35 cellular contexts compared by ENCODE assay signal in genomic region chr5:3284506-3284905, GRCh38.
DNase-seq lines count a peak whose midpoint lies in the region; ATAC-seq, FAIRE-seq and TF ChIP-seq lines count a peak whose summit lies in the region.
"Had no signal": no experiment of that assay in that cellular context is flagged by ENCODE, and none has a peak within 500 bp of the region (broad histone marks: within the 10 kb centered on the region; RNA-seq: fewer than 3 reads in every experiment).

No MANE protein-coding gene starts in this region.

- H3K4me3 ChIP-seq in H1 (ENCODE audit: extremely low read depth in 1 of 4, insufficient read depth in 2 of 4, low read depth in 3 of 4, low read length in 4 of 4) (no peak overlapping the region), H7 (ENCODE audit: insufficient read depth, low read depth, low read length) (no peak overlapping the region)
- H3K4me3 ChIP-seq: A549; BLaER1; BLaER1 treated with 17β-estradiol and CSF1 and Interleukin-3, amounts not matched to agents 10 nM and 100 nM had no signal

- no peak overlapping the region for H4K8ac ChIP-seq in H1 (ENCODE audit: extremely low read depth, insufficient read depth, low read length)

- TF ChIP-seq RAD21 in H1 (IDR thresholded peaks at IDR 0.05 in 1 of 2, conservative IDR thresholded peaks at IDR 0.05 in 1 of 2; ENCODE audit: low read depth in 2 of 2, low read length in 2 of 2), result no peak

- no peak overlapping the region; the same call in 1 of the 2 replicates for H2BK15ac ChIP-seq in H1 (ENCODE audit: low read length)

- no peak overlapping the region for H3K27ac ChIP-seq in H1 (ENCODE audit: low read depth, low read length)
- H3K27ac ChIP-seq: 22Rv1; A549; BLaER1; BLaER1 treated with 17β-estradiol and CSF1 and Interleukin-3, amounts not matched to agents 10 nM and 100 nM; C4-2B had no signal

- no peak for FAIRE-seq in H1 (lab: Jason Lieb, UNC)
- FAIRE-seq: A204.1, A549, D721Med had no signal

- H3K4me3 Mint-ChIP-seq in stimulated activated effector memory CD8-positive, alpha-beta T cell treated with anti-CD3 and anti-CD28 coated beads, Interleukin-12 subunit alpha, Interleukin-12 subunit beta, amount 100 ng/mL, for 72 hours, result no peak overlapping the region
- no peak overlapping the region for H3K4me3 Mint-ChIP-seq in stimulated activated memory B cell treated with anti-CD40 and anti-IgM and Interleukin-4, amounts not matched to agents 10 μg/mL and 1 μg/mL and 100 μg/mL, for 72 hours
- H3K4me3 Mint-ChIP-seq: B cell; CD14-positive monocyte; CD4-positive, alpha-beta memory T cell; CD4-positive, alpha-beta T cell; CD4-positive, CD25-positive, alpha-beta regulatory T cell; CD8-positive, alpha-beta memory T cell; CD8-positive, alpha-beta T cell had no signal

- H3K18ac ChIP-seq in H1 (ENCODE audit: extremely low read depth, low read length), result no peak overlapping the region

- no peaks in the 10 kb centered on the region for H4K20me1 ChIP-seq in H1 (replicated peaks in 1 of 2; ENCODE audit: control insufficient read depth in 1 of 2, insufficient read depth in 2 of 2, low read length in 2 of 2)
- H4K20me1 ChIP-seq: BLaER1; BLaER1 treated with 17β-estradiol and CSF1 and Interleukin-3, amounts not matched to agents 10 nM and 100 nM had no signal

- no peak overlapping the region for H3K56ac ChIP-seq in H1 (replicated peaks; ENCODE audit: insufficient read length, low read depth, low read length)

- no peak overlapping the region for H2BK120ac ChIP-seq in H1 (replicated peaks; ENCODE audit: low read depth, low read length)

- TF ChIP-seq POLR2A in H1 (IDR thresholded peaks at IDR 0.05; ENCODE audit: control extremely low read depth in 1 of 2, low read depth in 2 of 2, low read length in 2 of 2), result no peak

- H3K4me2 ChIP-seq in H1 (ENCODE audit: insufficient read depth in 1 of 2, low read depth in 2 of 2, low read length in 2 of 2), result no peak overlapping the region
- H3K4me2 ChIP-seq: A549, BLaER1 had no signal

- no peaks in the 10 kb centered on the region for H3K36me3 Mint-ChIP-seq in stimulated activated effector memory CD8-positive, alpha-beta T cell treated with anti-CD3 and anti-CD28 coated beads, Interleukin-12 subunit alpha, Interleukin-12 subunit beta, amount 100 ng/mL, for 72 hours
- H3K36me3 Mint-ChIP-seq in stimulated activated memory B cell treated with anti-CD40 and anti-IgM and Interleukin-4, amounts not matched to agents 10 μg/mL and 1 μg/mL and 100 μg/mL, for 72 hours, result no peaks in the 10 kb centered on the region
- H3K36me3 Mint-ChIP-seq: CD14-positive monocyte; CD4-positive, alpha-beta memory T cell; CD4-positive, CD25-positive, alpha-beta regulatory T cell; CD8-positive, alpha-beta memory T cell; CD8-positive, alpha-beta T cell had no signal

- DNase-seq in H1 (ENCODE audit: low read depth in 1 of 2, low spot score in 2 of 2) (no peak), H7 (no peak), NCI-H1436 (lab: John Stamatoyannopoulos, UW) (no peak)
- DNase-seq in stimulated activated effector memory CD8-positive, alpha-beta T cell treated with anti-CD3 and anti-CD28 coated beads, Interleukin-12 subunit alpha, Interleukin-12 subunit beta, amount 100 ng/mL, for 72 hours (ENCODE audit: low spot score in 2 of 2), result no peak
- DNase-seq: 8988T; ACHN; AML-193; BE2C; C1 segment of cervical spinal cord; Caco-2; Calu3; CD4-positive, alpha-beta memory T cell; CD4-positive, alpha-beta T cell; CD4-positive, CD25-positive, alpha-beta regulatory T cell; CD8-positive, alpha-beta memory T cell; CD8-positive, alpha-beta T cell; COR-L47; DMS 273 treated with DMSO at 0.1 percent for 48 hours; DMS153; DMS53; DMS79; DMS79 treated with DMSO at 0.1 percent for 48 hours; DND-41; EL had no signal

- H3K23me2 ChIP-seq in H1 (ENCODE audit: low read depth, low read length), result no peaks in the 10 kb centered on the region; the same call in 1 of the 2 replicates

- H3K79me2 ChIP-seq in H1 (ENCODE audit: control insufficient read depth in 1 of 2, insufficient read depth in 2 of 2, low read length in 2 of 2), result no peaks in the 10 kb centered on the region

- no peak overlapping the region for H2AFZ ChIP-seq in H1 (ENCODE audit: low read length)

- peak overlapping the region; percentile 41 for H3K4ac ChIP-seq in H1 (replicated peaks; ENCODE audit: insufficient read length, low read depth, low read length)

- no peaks in the 10 kb centered on the region for H3K27me3 Mint-ChIP-seq in stimulated activated memory B cell treated with anti-CD40 and anti-IgM and Interleukin-4, amounts not matched to agents 10 μg/mL and 1 μg/mL and 100 μg/mL, for 72 hours
- H3K27me3 Mint-ChIP-seq: B cell; CD4-positive, alpha-beta memory T cell; CD4-positive, alpha-beta T cell; CD4-positive, CD25-positive, alpha-beta regulatory T cell; CD8-positive, alpha-beta memory T cell had no signal

- no peak overlapping the region for H2AK5ac ChIP-seq in H1 (ENCODE audit: low read depth, low read length)

- no peak for TF ChIP-seq EP300 in H1 (IDR thresholded peaks at IDR 0.05; ENCODE audit: borderline replicate concordance in 1 of 2, low read depth in 2 of 2, low read length in 2 of 2)

- ATAC-seq in esophagus mucosa, result peak; percentile 13
- ATAC-seq in stimulated activated effector memory CD8-positive, alpha-beta T cell treated with anti-CD3 and anti-CD28 coated beads, Interleukin-12 subunit alpha, Interleukin-12 subunit beta, amount 100 ng/mL, for 72 hours, result peak; percentile 20
- no peak for ATAC-seq in stimulated activated memory B cell treated with anti-CD40 and anti-IgM and Interleukin-4, amounts not matched to agents 10 μg/mL and 1 μg/mL and 100 μg/mL, for 72 hours
- ATAC-seq: A549; CD8-positive, alpha-beta T cell had no signal

- no peak overlapping the region for H3K9ac ChIP-seq in H1 (replicated peaks in 1 of 4; ENCODE audit: extremely low read depth in 1 of 4, low read depth in 3 of 4, low read length in 3 of 4)
- H3K9ac ChIP-seq: BLaER1; BLaER1 treated with 17β-estradiol and CSF1 and Interleukin-3, amounts not matched to agents 10 nM and 100 nM had no signal

- TF ChIP-seq CTCF in H1 (IDR thresholded peaks at IDR 0.05; ENCODE audit: control extremely low read depth in 1 of 3, insufficient read depth in 1 of 3, low read depth in 1 of 3, low read length in 3 of 3), result no peak

- H3K14ac ChIP-seq in H1 (ENCODE audit: insufficient read length), result no peak overlapping the region

- no peak overlapping the region for H2BK20ac ChIP-seq in H1 (ENCODE audit: low read length)

- CTCF ChIA-PET in H1 (lab: Charles Lee; ENCODE audit: partially characterized antibody), result interaction anchor here (1.7 kb wide), 1 partner anchor 319 kb away, joined by 4 read pairs; no protein-coding TSS in a partner anchor

- no peak overlapping the region for H3K27ac Mint-ChIP-seq in stimulated activated effector memory CD8-positive, alpha-beta T cell treated with anti-CD3 and anti-CD28 coated beads, Interleukin-12 subunit alpha, Interleukin-12 subunit beta, amount 100 ng/mL, for 72 hours
- no peak overlapping the region for H3K27ac Mint-ChIP-seq in stimulated activated memory B cell treated with anti-CD40 and anti-IgM and Interleukin-4, amounts not matched to agents 10 μg/mL and 1 μg/mL and 100 μg/mL, for 72 hours
- H3K27ac Mint-ChIP-seq: B cell; CD14-positive monocyte; CD4-positive, alpha-beta memory T cell; CD4-positive, alpha-beta T cell; CD4-positive, CD25-positive, alpha-beta regulatory T cell; CD8-positive, alpha-beta memory T cell; CD8-positive, alpha-beta T cell had no signal

- H3K27me3 ChIP-seq in H1 (replicated peaks in 1 of 4; ENCODE audit: control insufficient read depth in 3 of 4, extremely low read depth in 1 of 4, insufficient read depth in 3 of 4, low read length in 3 of 4), result 0 out of 7 replicates have a peak, but pooled peaks cover 0 to 2% (median 0%) of the 10 kb centered on the region in 4 experiments
- no peaks in the 10 kb centered on the region for H3K27me3 ChIP-seq in H7 (ENCODE audit: control insufficient read depth, insufficient read depth, low read length)
- H3K27me3 ChIP-seq: BE2C; BLaER1; BLaER1 treated with 17β-estradiol and CSF1 and Interleukin-3, amounts not matched to agents 10 nM and 100 nM had no signal

- peaks cover 0 to 4% (median 0%) of the 10 kb centered on the region in 4 experiments; a peak in 2 of 7 replicates for H3K4me1 ChIP-seq in H1 (replicated peaks in 1 of 4; ENCODE audit: control insufficient read depth in 3 of 4, insufficient read depth in 4 of 4, low read length in 3 of 4)
- H3K4me1 ChIP-seq: A549, BE2C, Caco-2 had no signal

- H4K5ac ChIP-seq in H1 (ENCODE audit: insufficient read length, low read depth, low read length), result no peak overlapping the region

- H3K4me1 Mint-ChIP-seq in stimulated activated effector memory CD8-positive, alpha-beta T cell treated with anti-CD3 and anti-CD28 coated beads, Interleukin-12 subunit alpha, Interleukin-12 subunit beta, amount 100 ng/mL, for 72 hours, result no peaks in the 10 kb centered on the region
- no peaks in the 10 kb centered on the region for H3K4me1 Mint-ChIP-seq in stimulated activated memory B cell treated with anti-CD40 and anti-IgM and Interleukin-4, amounts not matched to agents 10 μg/mL and 1 μg/mL and 100 μg/mL, for 72 hours
- H3K4me1 Mint-ChIP-seq: B cell; CD14-positive monocyte; CD4-positive, alpha-beta memory T cell; CD4-positive, CD25-positive, alpha-beta regulatory T cell; CD8-positive, alpha-beta memory T cell had no signal

- H3K79me1 ChIP-seq in H1 (ENCODE audit: low read depth, low read length), result no peaks in the 10 kb centered on the region; the same call in 1 of the 2 replicates

- H3K9me3 Mint-ChIP-seq in stimulated activated effector memory CD8-positive, alpha-beta T cell treated with anti-CD3 and anti-CD28 coated beads, Interleukin-12 subunit alpha, Interleukin-12 subunit beta, amount 100 ng/mL, for 72 hours, result peaks cover 11% of the 10 kb centered on the region
- peaks cover 7% of the 10 kb centered on the region for H3K9me3 Mint-ChIP-seq in stimulated activated memory B cell treated with anti-CD40 and anti-IgM and Interleukin-4, amounts not matched to agents 10 μg/mL and 1 μg/mL and 100 μg/mL, for 72 hours
- H3K9me3 Mint-ChIP-seq: CD4-positive, alpha-beta T cell; CD8-positive, alpha-beta T cell had no signal

- no peaks in the 10 kb centered on the region for H3K9me3 ChIP-seq in H1 (ENCODE audit: insufficient read depth in 2 of 2, low read depth in 1 of 2, low read length in 1 of 2)
- H3K9me3 ChIP-seq: A549; BE2C; BLaER1; BLaER1 treated with 17β-estradiol and CSF1 and Interleukin-3, amounts not matched to agents 10 nM and 100 nM; Caco-2 had no signal

- POLR2A ChIA-PET in H1 (lab: Charles Lee; ENCODE audit: partially characterized antibody), result no interaction called here

- H4K91ac ChIP-seq in H1 (replicated peaks; ENCODE audit: insufficient read length, low read length), result no peak overlapping the region

- 84% methylated on average over 5 of the region's 5 CpGs; no CpG with 5 or more reads in 1 of the 2 experiments for WGBS in H1 (ENCODE audit: extremely low coverage in 1 of 2, insufficient coverage in 1 of 2, insufficient read length in 1 of 2, insufficient replicate concordance in 2 of 2, low coverage in 1 of 2, low lambda C conversion rate in 2 of 2, missing lambda C conversion rate in 1 of 2), 2 experiments

- H3K23ac ChIP-seq in H1 (ENCODE audit: insufficient read length), result no peak overlapping the region

- no peak overlapping the region for H2BK5ac ChIP-seq in H1 (ENCODE audit: low read depth, low read length)

- no peaks in the 10 kb centered on the region for H3K36me3 ChIP-seq in H1 (ENCODE audit: control insufficient read depth in 2 of 4, insufficient read depth in 4 of 4, low read length in 3 of 4)
- H3K36me3 ChIP-seq in H7 (replicated peaks; ENCODE audit: control insufficient read depth, insufficient read depth, low read length), result no peaks in the 10 kb centered on the region
- H3K36me3 ChIP-seq: BE2C; BLaER1; BLaER1 treated with 17β-estradiol and CSF1 and Interleukin-3, amounts not matched to agents 10 nM and 100 nM had no signal

- H2BK12ac ChIP-seq in H1 (ENCODE audit: low read depth, low read length), result no peak overlapping the region
